In genomic region chr12:55728932-55729591, GRCh38 we compare ENCODE assay signal across 8 cellular contexts. TPM values are rescaled to one million over a fixed set of nuclear protein-coding genes. Genes with fewer than 3 reads are reported as not detected.
A peak's percentile ranks its signal among the peaks of the same experiment; 100 is the strongest.
DNase-seq lines count a peak whose midpoint lies in the region; FAIRE-seq and TF ChIP-seq lines count a peak whose summit lies in the region.

A gene with protein sequence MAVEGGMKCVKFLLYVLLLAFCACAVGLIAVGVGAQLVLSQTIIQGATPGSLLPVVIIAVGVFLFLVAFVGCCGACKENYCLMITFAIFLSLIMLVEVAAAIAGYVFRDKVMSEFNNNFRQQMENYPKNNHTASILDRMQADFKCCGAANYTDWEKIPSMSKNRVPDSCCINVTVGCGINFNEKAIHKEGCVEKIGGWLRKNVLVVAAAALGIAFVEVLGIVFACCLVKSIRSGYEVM (minus strand): TSS chr12:55729009. CDS start chr12:55728341, 668 bp downstream.

- no peaks in the 10 kb centered on the region for H3K27me3 ChIP-seq in Loucy (ENCODE audit: insufficient read depth, low read length, poor library complexity, severe bottlenecking)

- H3K4me1 ChIP-seq in Loucy (ENCODE audit: insufficient read depth, low read length, poor library complexity, severe bottlenecking) = peaks cover 38% of the 10 kb centered on the region

- H3K79me2 ChIP-seq in Loucy (ENCODE audit: insufficient read depth, low read length) = peaks cover 46% of the 10 kb centered on the region

- in situ Hi-C loops in astrocyte of the cerebellum (cut with HindIII; ENCODE audit: low sequenced_read_pairs) = no loop called here

- H3F3A ChIP-seq in Loucy (ENCODE audit: low read depth) = peaks cover 12% of the 10 kb centered on the region

- peaks cover 15% of the 10 kb centered on the region for H3K36me3 Mint-ChIP-seq in T-helper 2 cell treated with Interferon-gamma antibody and Interleukin-4, amounts not matched to agents 5 μg/mL and 100 μg/mL, for 36 hours (ENCODE audit: low read depth)

- H3K9me3 ChIP-seq in Loucy (ENCODE audit: insufficient read depth, low read depth, low read length) = no peaks in the 10 kb centered on the region

- H3K27me3 Mint-ChIP-seq in T-helper 2 cell treated with Interferon-gamma antibody and Interleukin-4, amounts not matched to agents 5 μg/mL and 100 μg/mL, for 36 hours (ENCODE audit: low read depth) = no peaks in the 10 kb centered on the region

- H3K9me2 ChIP-seq in Loucy (replicated peaks; ENCODE audit: low read depth, low read length) = no peaks in the 10 kb centered on the region

- FAIRE-seq in H54 (lab: Jason Lieb, UNC) = no peak

- TF ChIP-seq CTCF in GM12864 (IDR thresholded peaks at IDR 0.05; ENCODE audit: low read depth, low read length, missing control alignments) (no peak), Loucy (conservative IDR thresholded peaks at IDR 0.05; ENCODE audit: low read length) (no peak), astrocyte of the cerebellum (IDR thresholded peaks at IDR 0.05; ENCODE audit: low read depth, low read length, missing control alignments) (no peak)

- H3K4me3 ChIP-seq in GM12864 (ENCODE audit: low read depth, low read length) (peak within 1 kb of the TSS; percentile 75), Loucy (ENCODE audit: low read length, poor library complexity, severe bottlenecking) (peak within 1 kb of the TSS; percentile 80), astrocyte of the cerebellum (ENCODE audit: low read depth, low read length) (peak within 1 kb of the TSS; percentile 89)

- H4K20me1 ChIP-seq in Loucy (ENCODE audit: insufficient read depth, low read length, poor library complexity, severe bottlenecking) = peaks cover 23% of the 10 kb centered on the region

- peak within 1 kb of the TSS; percentile 88 for H3K4me3 Mint-ChIP-seq in T-helper 2 cell treated with Interferon-gamma antibody and Interleukin-4, amounts not matched to agents 5 μg/mL and 100 μg/mL, for 36 hours

- H3K4me2 ChIP-seq in Loucy (ENCODE audit: low read depth, low read length, poor library complexity, severe bottlenecking) = peak within 1 kb of the TSS; percentile 76

- peaks cover 4% of the 10 kb centered on the region; the same call in 1 of the 2 replicates for H3K36me3 ChIP-seq in Loucy (ENCODE audit: insufficient read depth, low read length)

- no peak for DNase-seq in GM12864 (ENCODE audit: low read depth)
- peak; percentile 78 for DNase-seq in H54 (ENCODE audit: insufficient read length, low spot score)
- peak; percentile 84 for DNase-seq in T-helper 2 cell treated with Interferon-gamma antibody and Interleukin-4, amounts not matched to agents 5 μg/mL and 100 μg/mL, for 36 hours (ENCODE audit: low spot score)
- DNase-seq in astrocyte of the cerebellum (ENCODE audit: low read depth) = no peak
- peak; percentile 97 for DNase-seq in hepatic stellate cell (ENCODE audit: low spot score)
- DNase-seq in renal cortical epithelial cell (ENCODE audit: low read depth) = no peak
- DNase-seq in NCI-H128 (lab: John Stamatoyannopoulos, UW; ENCODE audit: unreplicated experiment) = no peak

- peak within 1 kb of the TSS; percentile 90 for H3K27ac Mint-ChIP-seq in T-helper 2 cell treated with Interferon-gamma antibody and Interleukin-4, amounts not matched to agents 5 μg/mL and 100 μg/mL, for 36 hours

- peak; percentile 61; the same call in 1 of the 2 replicates for TF ChIP-seq POLR2A in H54 (IDR thresholded peaks at IDR 0.05; ENCODE audit: low read depth, low read length)

- peak within 1 kb of the TSS; percentile 94 for H3K9ac ChIP-seq in Loucy (ENCODE audit: low read depth, low read length, poor library complexity, severe bottlenecking)

- peak within 1 kb of the TSS; percentile 68 for H2AFZ ChIP-seq in Loucy (ENCODE audit: low read length)

- no peaks in the 10 kb centered on the region for H3K9me3 Mint-ChIP-seq in T-helper 2 cell treated with Interferon-gamma antibody and Interleukin-4, amounts not matched to agents 5 μg/mL and 100 μg/mL, for 36 hours

- H3K4me1 Mint-ChIP-seq in T-helper 2 cell treated with Interferon-gamma antibody and Interleukin-4, amounts not matched to agents 5 μg/mL and 100 μg/mL, for 36 hours (ENCODE audit: low read depth) = peaks cover 31% of the 10 kb centered on the region

RNA-seq across cellular contexts. Expression of the gene that starts here (rescaled TPM):
- 688 and 1,583 TPM in 2 replicates for total RNA-seq in renal cortical epithelial cell

Comparison
In these comparisons a context has a peak if more than half of its experiments do, and no peak if none do; other contexts are left out.
1. DNase-seq: peak in H54 (single experiment), T-helper 2 cell treated with Interferon-gamma antibody and Interleukin-4, amounts not matched to agents 5 μg/mL and 100 μg/mL, for 36 hours (single experiment) and hepatic stellate cell (single experiment); none in GM12864 (single experiment), astrocyte of the cerebellum (single experiment), renal cortical epithelial cell (single experiment) and NCI-H128 (single experiment).
2. Peak in every context shown above with its lines, with median percentiles within 50 percentile points of each other: H3K4me3 ChIP-seq.